In the genomic region with DNA sequence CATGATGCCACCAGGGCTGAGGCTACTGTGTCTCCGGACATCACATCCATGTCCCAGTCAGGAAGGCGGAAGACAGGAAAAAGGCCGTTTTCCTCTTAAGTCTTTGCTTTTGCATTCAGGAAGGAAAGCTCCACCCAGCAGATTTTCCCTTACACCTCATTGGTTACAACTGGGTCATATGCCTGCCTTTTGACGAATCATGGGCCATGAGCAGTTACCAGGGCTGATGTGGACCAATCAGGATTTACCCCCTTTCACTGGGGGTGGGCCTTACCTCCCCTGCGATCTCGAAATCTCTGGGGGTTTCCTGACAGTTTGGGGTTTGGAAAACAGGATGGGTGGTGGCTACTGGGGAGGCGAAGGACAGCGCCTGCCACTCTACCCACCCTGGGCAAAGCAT, we compare ENCODE assay signal across 16 cellular contexts. TPM values are rescaled to one million over a fixed set of nuclear protein-coding genes. Genes with fewer than 3 reads are reported as not detected.
DNase-seq lines count a peak whose midpoint lies in the region; ATAC-seq and TF ChIP-seq lines count a peak whose summit lies in the region.
"Had no signal": no experiment of that assay in that cellular context is flagged by ENCODE, and none has a peak within 500 bp of the region (broad histone marks: within the 10 kb centered on the region; RNA-seq: fewer than 3 reads in every experiment).

No MANE protein-coding gene starts in this region.

- peaks cover 25% of the 10 kb centered on the region for H3K27me3 Mint-ChIP-seq in activated CD4-positive, alpha-beta T cell treated with anti-CD3 and anti-CD28 coated beads for 36 hours
- peaks cover 25% of the 10 kb centered on the region for H3K27me3 Mint-ChIP-seq in activated T-helper 17 cell treated with anti-CD3 and anti-CD28 coated beads, Interleukin-2, amount 50 U/mL, for 72 hours

- intact Hi-C loops in activated CD4-positive, alpha-beta T cell treated with anti-CD3 and anti-CD28 coated beads for 36 hours (cut with DNase I, micrococcal nuclease): no loop called here
- intact Hi-C loops in sigmoid colon (cut with DNase I): no loop called here

- peak overlapping the region; percentile 55 for H3K4me2 ChIP-seq in MM.1S (ENCODE audit: low read depth, low read length)
- H3K4me2 ChIP-seq in osteoblast (ENCODE audit: insufficient read depth, low read length): no peak overlapping the region

- no peak overlapping the region for H3K9ac ChIP-seq in MM.1S (ENCODE audit: low read length)

- no peaks in the 10 kb centered on the region for H3K9me3 ChIP-seq in MM.1S (replicated peaks; ENCODE audit: insufficient read depth, low read length)
- no peaks in the 10 kb centered on the region for H3K9me3 ChIP-seq in osteoblast (ENCODE audit: low read depth, low read length)
- no peaks in the 10 kb centered on the region for H3K9me3 ChIP-seq in sigmoid colon

- H3K4me1 ChIP-seq in MM.1S (ENCODE audit: low read length) (no peaks in the 10 kb centered on the region), osteoblast (ENCODE audit: insufficient read depth, low read length) (peaks cover 8% of the 10 kb centered on the region), sigmoid colon (peaks cover 0 to 6% (median 0%) of the 10 kb centered on the region in 4 donors)

- DNase-seq in activated CD4-positive, alpha-beta T cell treated with anti-CD3 and anti-CD28 coated beads for 36 hours: no peak
- DNase-seq in activated CD4-positive, alpha-beta T cell treated with anti-CD3 and anti-CD28 coated beads for 48 hours: no peak
- peak; percentile 37 for DNase-seq in MM.1S
- peak; percentile 85 for DNase-seq in osteoblast (ENCODE audit: insufficient read length, low spot score, missing footprints)
- no peak for DNase-seq in COLO829 (ENCODE audit: low spot score)
- DNase-seq in sigmoid colon: no peak
- DNase-seq: KG1; kidney glomerular epithelial cell; NCI-H1930; NCI-H748 treated with DMSO at 0.1 percent for 48 hours; SHP77 treated with DMSO at 0.1 percent for 48 hours; stimulated activated CD4-positive, alpha-beta T cell treated with anti-CD3 and anti-CD28 coated beads, Interleukin-12 subunit alpha, Interleukin-12 subunit beta, amount 100 ng/mL, for 4 hours had no signal

- H4K20me1 ChIP-seq in MM.1S (ENCODE audit: insufficient read depth, low read length) (no peaks in the 10 kb centered on the region), osteoblast (ENCODE audit: insufficient read depth, low read length) (peaks cover 4% of the 10 kb centered on the region)

- no peak overlapping the region for H3K4me3 Mint-ChIP-seq in activated CD4-positive, alpha-beta T cell treated with anti-CD3 and anti-CD28 coated beads for 36 hours
- no peak overlapping the region for H3K4me3 Mint-ChIP-seq in activated T-helper 17 cell treated with anti-CD3 and anti-CD28 coated beads, Interleukin-2, amount 50 U/mL, for 72 hours
- H3K4me3 Mint-ChIP-seq: activated naive CD4-positive, alpha-beta T cell treated with anti-CD3 and anti-CD28 coated beads, Interleukin-2, amount 50 U/mL, for 24 hours had no signal

- H3K4me1 Mint-ChIP-seq in activated CD4-positive, alpha-beta T cell treated with anti-CD3 and anti-CD28 coated beads for 36 hours: no peaks in the 10 kb centered on the region
- H3K4me1 Mint-ChIP-seq in activated T-helper 17 cell treated with anti-CD3 and anti-CD28 coated beads, Interleukin-2, amount 50 U/mL, for 72 hours: no peaks in the 10 kb centered on the region
- H3K4me1 Mint-ChIP-seq: activated naive CD4-positive, alpha-beta T cell treated with anti-CD3 and anti-CD28 coated beads, Interleukin-2, amount 50 U/mL, for 24 hours had no signal

- peaks cover 89% of the 10 kb centered on the region for H3K27me3 ChIP-seq in MM.1S (replicated peaks; ENCODE audit: insufficient read depth, low read length)
- H3K27me3 ChIP-seq in osteoblast (ENCODE audit: insufficient read depth, low read length): peaks cover 22% of the 10 kb centered on the region
- no peaks in the 10 kb centered on the region for H3K27me3 ChIP-seq in sigmoid colon

- H3K27ac ChIP-seq in MM.1S (ENCODE audit: low read length): no peak overlapping the region
- H3K27ac ChIP-seq in osteoblast (ENCODE audit: low read depth, low read length): no peak overlapping the region
- no peak overlapping the region for H3K27ac ChIP-seq in sigmoid colon
- H3K27ac ChIP-seq: VCaP had no signal

- H3K9me3 Mint-ChIP-seq in activated CD4-positive, alpha-beta T cell treated with anti-CD3 and anti-CD28 coated beads for 36 hours (ENCODE audit: low read depth): peaks cover 7% of the 10 kb centered on the region
- peaks cover 12% of the 10 kb centered on the region for H3K9me3 Mint-ChIP-seq in activated T-helper 17 cell treated with anti-CD3 and anti-CD28 coated beads, Interleukin-2, amount 50 U/mL, for 72 hours

- H3K79me2 ChIP-seq in MM.1S (ENCODE audit: low read length): no peaks in the 10 kb centered on the region
- no peaks in the 10 kb centered on the region for H3K79me2 ChIP-seq in osteoblast (ENCODE audit: insufficient read depth, low read length)

- no peaks in the 10 kb centered on the region for H3K36me3 ChIP-seq in MM.1S (replicated peaks; ENCODE audit: insufficient read depth, low read length)
- H3K36me3 ChIP-seq in osteoblast (ENCODE audit: insufficient read depth, low read length): no peaks in the 10 kb centered on the region
- no peaks in the 10 kb centered on the region for H3K36me3 ChIP-seq in sigmoid colon

- H2AFZ ChIP-seq in MM.1S (ENCODE audit: low read length): peak overlapping the region; percentile 53; the same call in 1 of the 2 replicates
- no peak overlapping the region for H2AFZ ChIP-seq in osteoblast (ENCODE audit: low read length)

- no peaks in the 10 kb centered on the region for H3F3A ChIP-seq in MM.1S (ENCODE audit: insufficient read depth, low read length)

- H3K4me3 ChIP-seq in MM.1S (ENCODE audit: low read length) (peak overlapping the region; percentile 31), osteoblast (ENCODE audit: insufficient read depth, low read length) (no peak overlapping the region), sigmoid colon (no peak overlapping the region)

- no peak overlapping the region for H3K27ac Mint-ChIP-seq in activated CD4-positive, alpha-beta T cell treated with anti-CD3 and anti-CD28 coated beads for 36 hours
- H3K27ac Mint-ChIP-seq in activated T-helper 17 cell treated with anti-CD3 and anti-CD28 coated beads, Interleukin-2, amount 50 U/mL, for 72 hours: no peak overlapping the region
- H3K27ac Mint-ChIP-seq: activated naive CD4-positive, alpha-beta T cell treated with anti-CD3 and anti-CD28 coated beads, Interleukin-2, amount 50 U/mL, for 24 hours had no signal

- CTCF ChIA-PET in activated CD4-positive, alpha-beta T cell treated with anti-CD3 and anti-CD28 coated beads for 36 hours (lab: Charles Lee): no interaction called here

- WGBS in sigmoid colon, 2 donors: 81 to 87% methylated on average over 8 of the region's 8 CpGs

- TF ChIP-seq CTCF in MM.1S (IDR thresholded peaks at IDR 0.05; ENCODE audit: low read length) (no peak), osteoblast (IDR thresholded peaks at IDR 0.05; ENCODE audit: extremely low read depth, low read depth, low read length) (no peak), sigmoid colon (IDR thresholded peaks at IDR 0.05) (no peak)

- peak; percentile 57 for ATAC-seq in activated CD4-positive, alpha-beta T cell treated with anti-CD3 and anti-CD28 coated beads for 36 hours
- ATAC-seq in activated T-helper 17 cell treated with anti-CD3 and anti-CD28 coated beads, Interleukin-2, amount 50 U/mL, for 72 hours (replicated peaks): peak; percentile 45
- ATAC-seq in HG03045 (IDR thresholded peaks at IDR 0.05; ENCODE audit: unreplicated experiment): no peak

- no peaks in the 10 kb centered on the region for H3K9me2 ChIP-seq in MM.1S (replicated peaks; ENCODE audit: insufficient read depth, low read length)

- TF ChIP-seq EP300 in sigmoid colon (IDR thresholded peaks at IDR 0.05): no peak

- TF ChIP-seq POLR2A in sigmoid colon (IDR thresholded peaks at IDR 0.05): no peak

- no peaks in the 10 kb centered on the region for H3K36me3 Mint-ChIP-seq in activated CD4-positive, alpha-beta T cell treated with anti-CD3 and anti-CD28 coated beads for 36 hours (ENCODE audit: low read depth)
- H3K36me3 Mint-ChIP-seq in activated T-helper 17 cell treated with anti-CD3 and anti-CD28 coated beads, Interleukin-2, amount 50 U/mL, for 72 hours (ENCODE audit: low read depth): no peaks in the 10 kb centered on the region
- H3K36me3 Mint-ChIP-seq: activated naive CD4-positive, alpha-beta T cell treated with anti-CD3 and anti-CD28 coated beads, Interleukin-2, amount 50 U/mL, for 24 hours had no signal

- POLR2A ChIA-PET in activated CD4-positive, alpha-beta T cell treated with anti-CD3 and anti-CD28 coated beads for 36 hours (lab: Charles Lee): no interaction called here

RNA-seq across cellular contexts. Expression of a gene that starts 52.5 kb away (rescaled TPM):
- total RNA-seq in activated CD4-positive, alpha-beta T cell treated with anti-CD3 and anti-CD28 coated beads for 36 hours: 10 to 100 TPM; 81.0 to 93.0 TPM
- 10 to 100 TPM; 56.3 to 92.5 TPM for total RNA-seq in activated T-helper 17 cell treated with anti-CD3 and anti-CD28 coated beads, Interleukin-2, amount 50 U/mL, for 72 hours
- total RNA-seq in osteoblast (10.3 and 21.0 TPM in 2 replicates), sigmoid colon (10 to 100 TPM in 3 of 4 donors, 1 to 10 TPM in 1; 7.5 to 23.2 (median 15.0) TPM)
- polyA plus RNA-seq in sigmoid colon: 10 to 100 TPM; 30.6 to 34.7 (median 31.9) TPM

Comparison
In these comparisons a context has a peak if more than half of its experiments do, and no peak if none do; other contexts are left out.
1. DNase-seq: peak in MM.1S (single experiment) and osteoblast (single experiment); none in activated CD4-positive, alpha-beta T cell treated with anti-CD3 and anti-CD28 coated beads for 36 hours (single experiment), activated CD4-positive, alpha-beta T cell treated with anti-CD3 and anti-CD28 coated beads for 48 hours (single experiment), COLO829 (single experiment) and sigmoid colon (single experiment).